8 cellular contexts compared by ENCODE assay signal in genomic region chr3:128784228-128784627, GRCh38. TPM values are rescaled to one million over a fixed set of nuclear protein-coding genes. Genes with fewer than 3 reads are reported as not detected.
DNase-seq lines count a peak whose midpoint lies in the region; ATAC-seq and TF ChIP-seq lines count a peak whose summit lies in the region.

No MANE protein-coding gene starts in this region.

- peaks cover 92% of the 10 kb centered on the region for H3K4me1 Mint-ChIP-seq in activated CD8-positive, alpha-beta T cell treated with anti-CD3 and anti-CD28 coated beads for 36 hours (ENCODE audit: low read depth)

- no peaks in the 10 kb centered on the region for H3K9me3 ChIP-seq in Karpas-422 (ENCODE audit: low read length)
- no peaks in the 10 kb centered on the region for H3K9me3 ChIP-seq in esophagus squamous epithelium

- no peak for TF ChIP-seq POLR2A in esophagus squamous epithelium (IDR thresholded peaks at IDR 0.05)

- H3K36me3 Mint-ChIP-seq in activated CD8-positive, alpha-beta T cell treated with anti-CD3 and anti-CD28 coated beads for 36 hours (ENCODE audit: low read depth) = peaks cover 20% of the 10 kb centered on the region

- H3K27me3 ChIP-seq in Karpas-422 (ENCODE audit: low read length) (no peaks in the 10 kb centered on the region), esophagus squamous epithelium (no peaks in the 10 kb centered on the region)

- H3K79me2 ChIP-seq in Karpas-422 (ENCODE audit: low read length) = peaks cover 99% of the 10 kb centered on the region

- H3K4me2 ChIP-seq in Karpas-422 (ENCODE audit: low read depth, low read length, poor library complexity, severe bottlenecking) = no peak overlapping the region

- no peak overlapping the region for H2AFZ ChIP-seq in Karpas-422 (ENCODE audit: low read length)

- H3K4me3 ChIP-seq in Karpas-422 (ENCODE audit: low read length) (no peak overlapping the region), foreskin fibroblast (ENCODE audit: low read depth in 1 of 2, low read length in 2 of 2) (no peak overlapping the region), esophagus squamous epithelium (no peak overlapping the region)

- H3K27ac Mint-ChIP-seq in activated CD8-positive, alpha-beta T cell treated with anti-CD3 and anti-CD28 coated beads for 36 hours = peak overlapping the region; percentile 7

- intact Hi-C loops in activated CD8-positive, alpha-beta T cell treated with anti-CD3 and anti-CD28 coated beads for 36 hours (cut with micrococcal nuclease) = no loop called here
- intact Hi-C loops in esophagus squamous epithelium (cut with DNase I) = no loop called here

- H3K27me3 Mint-ChIP-seq in activated CD8-positive, alpha-beta T cell treated with anti-CD3 and anti-CD28 coated beads for 36 hours = no peaks in the 10 kb centered on the region

- CTCF ChIA-PET in activated CD8-positive, alpha-beta T cell treated with anti-CD3 and anti-CD28 coated beads for 36 hours (lab: Charles Lee) = interaction anchor here (0.6 to 7.2 kb wide), 8 partner anchors 10 to 135 kb away, joined by 3 to 46 read pairs (median 3); no protein-coding TSS in a partner anchor

- no peak overlapping the region for H3K9ac ChIP-seq in Karpas-422 (ENCODE audit: low read length)

- no peak overlapping the region for H3K4me3 Mint-ChIP-seq in activated CD8-positive, alpha-beta T cell treated with anti-CD3 and anti-CD28 coated beads for 36 hours

- peak; percentile 73 for TF ChIP-seq CTCF in activated CD8-positive, alpha-beta T cell treated with anti-CD3 and anti-CD28 coated beads for 36 hours (IDR thresholded peaks at IDR 0.05)
- peak; percentile 9 for TF ChIP-seq CTCF in foreskin fibroblast (IDR thresholded peaks at IDR 0.05; ENCODE audit: low read depth, low read length)
- peak in 2 of 6 experiments; percentile 17 to 31 for TF ChIP-seq CTCF in esophagus squamous epithelium (IDR thresholded peaks at IDR 0.05)

- H3K36me3 ChIP-seq in Karpas-422 (ENCODE audit: insufficient read depth, low read length) (no peaks in the 10 kb centered on the region), esophagus squamous epithelium (no peaks in the 10 kb centered on the region)

- no peaks in the 10 kb centered on the region for H3K9me2 ChIP-seq in Karpas-422 (replicated peaks; ENCODE audit: insufficient read depth, low read length)

- H3K4me1 ChIP-seq in Karpas-422 (ENCODE audit: low read length) (peaks cover 71% of the 10 kb centered on the region), esophagus squamous epithelium (peaks cover 13 to 99% (median 39%) of the 10 kb centered on the region in 3 donors)

- DNase-seq in AML-193 (lab: John Stamatoyannopoulos, UW) (peak; percentile 11 to 30), Karpas-422 (peak; percentile 74), foreskin fibroblast (no peak), retina (peak; percentile 33), esophagus squamous epithelium (lab: John Stamatoyannopoulos, UW) (no peak), NCI-H2196 treated with DMSO at 0.1 percent for 48 hours (lab: John Stamatoyannopoulos, UW; ENCODE audit: unreplicated experiment) (no peak)
- DNase-seq in activated CD8-positive, alpha-beta T cell treated with anti-CD3 and anti-CD28 coated beads for 36 hours = peak; percentile 76

- peaks cover 34% of the 10 kb centered on the region for H4K20me1 ChIP-seq in Karpas-422 (ENCODE audit: insufficient read depth, low read depth, low read length)

- no peaks in the 10 kb centered on the region for H3K9me3 Mint-ChIP-seq in activated CD8-positive, alpha-beta T cell treated with anti-CD3 and anti-CD28 coated beads for 36 hours

- POLR2A ChIA-PET in activated CD8-positive, alpha-beta T cell treated with anti-CD3 and anti-CD28 coated beads for 36 hours (lab: Charles Lee) = no interaction called here

- H3K27ac ChIP-seq in Karpas-422 (ENCODE audit: low read length) = no peak overlapping the region
- no peak overlapping the region for H3K27ac ChIP-seq in esophagus squamous epithelium

- ATAC-seq in activated CD8-positive, alpha-beta T cell treated with anti-CD3 and anti-CD28 coated beads for 36 hours = peak; percentile 43
- ATAC-seq in HG03175 (IDR thresholded peaks at IDR 0.05; ENCODE audit: unreplicated experiment) = no peak

- WGBS in esophagus squamous epithelium, 2 donors = 59 to 75% methylated on average over 7 of the region's 7 CpGs

RNA-seq across cellular contexts. Expression of gene RAB7A, which starts 58.2 kb away (rescaled TPM):
- total RNA-seq in Karpas-422 (2014; rRNA removed; shearing (Covaris generic); ENCODE audit: low replicate concordance) = 47.8 and 71.2 TPM in 2 replicates
- total RNA-seq in activated CD8-positive, alpha-beta T cell treated with anti-CD3 and anti-CD28 coated beads for 36 hours = 100 to 1,000 TPM; 304 to 322 TPM
- 100 to 1,000 TPM in 1 of 4 donors, 10 to 100 TPM in 3; 70.7 to 109 (median 92.3) TPM for total RNA-seq in esophagus squamous epithelium

Comparison
In these comparisons a context has a peak if more than half of its experiments do, and no peak if none do; other contexts are left out.
1. DNase-seq: peak in AML-193 (2 of 2), Karpas-422 (single experiment), activated CD8-positive, alpha-beta T cell treated with anti-CD3 and anti-CD28 coated beads for 36 hours (single experiment) and retina (single experiment); none in foreskin fibroblast (0 of 2), esophagus squamous epithelium (single experiment) and NCI-H2196 treated with DMSO at 0.1 percent for 48 hours (single experiment).